In genomic region chr1:93907718-93908117, GRCh38 we compare ENCODE assay signal across 8 cellular contexts. TPM values are rescaled to one million over a fixed set of nuclear protein-coding genes. Genes with fewer than 3 reads are reported as not detected.
DNase-seq lines count a peak whose midpoint lies in the region; ATAC-seq, FAIRE-seq and TF ChIP-seq lines count a peak whose summit lies in the region.

No MANE protein-coding gene starts in this region.

- POLR2A ChIA-PET in A549 (lab: Yijun Ruan, JAX) (interaction anchor here (1.2 kb wide), 1 partner anchor 57 kb away, joined by 6 read pairs; no protein-coding TSS in a partner anchor), RWPE1 (lab: Yijun Ruan, JAX; ENCODE audit: low non-redundant PET) (no interaction called here)

- TF ChIP-seq RAD21 in A549 (conservative IDR thresholded peaks at IDR 0.05 in 1 of 2, IDR thresholded peaks at IDR 0.05 in 1 of 2) = no peak

- FAIRE-seq in A549 (lab: Jason Lieb, UNC) = no peak
- FAIRE-seq in H54 (lab: Jason Lieb, UNC) = peak; percentile 94

- H3K4me1 ChIP-seq in A549 = peaks cover 30% of the 10 kb centered on the region
- peaks cover 29% of the 10 kb centered on the region for H3K4me1 ChIP-seq in RWPE2 (ENCODE audit: insufficient read depth, poor library complexity, severe bottlenecking)
- H3K4me1 ChIP-seq in psoas muscle = peaks cover 39% of the 10 kb centered on the region

- H3K27ac ChIP-seq in A549 (peak overlapping the region; percentile 96 to 100), RWPE2 (ENCODE audit: poor library complexity, severe bottlenecking) (no peak overlapping the region), psoas muscle (no peak overlapping the region), RWPE1 (no peak overlapping the region)

- no peak for TF ChIP-seq EP300 in A549 (IDR thresholded peaks at IDR 0.05)

- WGBS in A549 (ENCODE audit: missing lambda C conversion rate) = 0% methylated on average over 3 of the region's 3 CpGs
- WGBS in psoas muscle, 3 donors = 40 to 44% (median 41%) methylated on average over 3 of the region's 3 CpGs

- CTCF ChIA-PET in A549 (lab: Yijun Ruan, JAX) (interaction anchor here (1.0 to 1.2 kb wide), 2 partner anchors 14 to 428 kb away, joined by 3 to 5 read pairs; no protein-coding TSS in a partner anchor), RWPE1 (lab: Yijun Ruan, JAX) (no interaction called here)

- 0 out of 3 replicates have a peak, but pooled peaks cover 4% of the 10 kb centered on the region for H3K9me3 ChIP-seq in A549
- no peaks in the 10 kb centered on the region for H3K9me3 ChIP-seq in RWPE2 (ENCODE audit: severe bottlenecking)
- peaks cover 3% of the 10 kb centered on the region for H3K9me3 ChIP-seq in psoas muscle

- intact Hi-C loops in psoas muscle (cut with DNase I) = loop anchor here in 1 of 2 donors (5.0 kb wide), 1 partner anchor 60 kb away; no protein-coding TSS in a partner anchor

- TF ChIP-seq CTCF in A549 (IDR thresholded peaks at IDR 0.05) (no peak), RWPE2 (IDR thresholded peaks at IDR 0.05; ENCODE audit: poor library complexity, severe bottlenecking) (no peak), epithelial cell of esophagus (IDR thresholded peaks at IDR 0.05; ENCODE audit: insufficient read depth, low read depth, low read length, missing control alignments) (no peak), psoas muscle (IDR thresholded peaks at IDR 0.05) (no peak), RWPE1 (conservative IDR thresholded peaks at IDR 0.05; ENCODE audit: low read depth) (no peak)

- TF ChIP-seq POLR2A in A549 (IDR thresholded peaks at IDR 0.05; ENCODE audit: low read length) (no peak), H54 (IDR thresholded peaks at IDR 0.05; ENCODE audit: low read depth, low read length) (no peak)

- H3K27me3 ChIP-seq in RWPE2 (ENCODE audit: insufficient read depth, poor library complexity, severe bottlenecking) (no peaks in the 10 kb centered on the region), psoas muscle (ENCODE audit: insufficient read depth in 3 of 3, low read length in 2 of 3) (no peaks in the 10 kb centered on the region)

- H3K36me3 ChIP-seq in RWPE2 (ENCODE audit: low read depth) = no peaks in the 10 kb centered on the region
- H3K36me3 ChIP-seq in psoas muscle (ENCODE audit: insufficient read depth in 1 of 2, low read depth in 1 of 2) = peaks cover 0 to 7% of the 10 kb centered on the region in 2 donors

- H3K4me3 ChIP-seq in A549 = peak overlapping the region; percentile 92
- peak overlapping the region; percentile 97 for H3K4me3 ChIP-seq in RWPE2 (ENCODE audit: severe bottlenecking)
- H3K4me3 ChIP-seq in epithelial cell of esophagus (ENCODE audit: low read length) = no peak overlapping the region
- peak overlapping the region; percentile 83 for H3K4me3 ChIP-seq in psoas muscle

- peak overlapping the region; percentile 91 for H3K4me2 ChIP-seq in A549

- ATAC-seq in A549 = peak in 1 of 2 experiments; percentile 40; a peak in 3 of 6 replicates
- no peak for ATAC-seq in RWPE2 (ENCODE audit: low read depth)
- no peak for ATAC-seq in psoas muscle
- no peak for ATAC-seq in GM21717 (IDR thresholded peaks at IDR 0.05; ENCODE audit: unreplicated experiment)
- ATAC-seq in HG03457 (IDR thresholded peaks at IDR 0.05; ENCODE audit: unreplicated experiment) = no peak

- DNase-seq in A549 (ENCODE audit: low read depth in 1 of 2, low spot score in 1 of 2) (peak in 1 of 2 experiments; percentile 47), H54 (ENCODE audit: insufficient read length, low spot score) (no peak), RWPE2 (ENCODE audit: low spot score) (no peak), epithelial cell of esophagus (ENCODE audit: low read depth) (peak; percentile 30), psoas muscle (peak in 1 of 2 donors; percentile 21), RWPE1 (ENCODE audit: low spot score) (no peak)

TF ChIP-seq in A549, 52 proteins besides CTCF, POLR2A, EP300 and RAD21:
- no peak for TF ChIP-seq ZFP36 (IDR thresholded peaks at IDR 0.05; ENCODE audit: borderline replicate concordance, partially characterized antibody)
- TF ChIP-seq CEBPB (IDR thresholded peaks at IDR 0.05) = no peak
TF ChIP-seq in A549: peak in this region for 0.

RNA-seq across cellular contexts. Expression of gene GCLM, which starts 1.5 kb away (rescaled TPM):
- polyA plus RNA-seq in A549 (2011; rRNA removed) (160 and 163 TPM in 2 replicates), A549 (2017; fragmentation: RNase III; extraction: RNeasy Plus Mini Kit Qiagen cat#74134 plus additional on column Dnase treatment) (90.2 to 100 TPM (median 92.3 TPM) in 3 replicates), psoas muscle (10 to 100 TPM; 22.8 to 63.9 (median 37.7) TPM)
- 41.0 and 50.0 TPM in 2 replicates for polyA plus RNA-seq in A549 (2012; cell fraction: cytosol; rRNA removed)
- polyA plus RNA-seq in A549 (2012; cell fraction: nucleus; rRNA removed) = 15.8 and 16.0 TPM in 2 replicates
- polyA minus RNA-seq in A549 (2011; rRNA and poly(A)+ RNA removed) = 63.5 and 66.8 TPM in 2 replicates
- total RNA-seq in psoas muscle = 10 to 100 TPM; 38.9 to 54.7 (median 42.4) TPM

RNA-seq across cellular contexts. Expression of gene DNTTIP2, which starts 28.7 kb away (rescaled TPM):
- polyA plus RNA-seq in A549 (2011; rRNA removed) (41.5 and 45.7 TPM in 2 replicates), A549 (2017; fragmentation: RNase III; extraction: RNeasy Plus Mini Kit Qiagen cat#74134 plus additional on column Dnase treatment) (39.1 to 42.0 TPM (median 40.6 TPM) in 3 replicates), psoas muscle (100 to 1,000 TPM in 2 of 3 donors, 10 to 100 TPM in 1; 47.8 to 145 (median 115) TPM)
- polyA plus RNA-seq in A549 (2012; cell fraction: cytosol; rRNA removed) = 5.4 and 7.7 TPM in 2 replicates
- polyA plus RNA-seq in A549 (2012; cell fraction: nucleus; rRNA removed) = 7.1 and 7.9 TPM in 2 replicates
- polyA minus RNA-seq in A549 (2011; rRNA and poly(A)+ RNA removed) = 18.8 and 19.2 TPM in 2 replicates
- total RNA-seq in psoas muscle = 100 to 1,000 TPM in 1 of 4 donors, 10 to 100 TPM in 3; 41.9 to 107 (median 83.3) TPM

Comparison
In these comparisons a context has a peak if more than half of its experiments do, and no peak if none do; other contexts are left out.
1. H3K27ac ChIP-seq: peak in A549 (2 of 2); none in RWPE2 (single experiment), psoas muscle (single experiment) and RWPE1 (single experiment).